15 cellular contexts compared by ENCODE assay signal in the genomic region with DNA sequence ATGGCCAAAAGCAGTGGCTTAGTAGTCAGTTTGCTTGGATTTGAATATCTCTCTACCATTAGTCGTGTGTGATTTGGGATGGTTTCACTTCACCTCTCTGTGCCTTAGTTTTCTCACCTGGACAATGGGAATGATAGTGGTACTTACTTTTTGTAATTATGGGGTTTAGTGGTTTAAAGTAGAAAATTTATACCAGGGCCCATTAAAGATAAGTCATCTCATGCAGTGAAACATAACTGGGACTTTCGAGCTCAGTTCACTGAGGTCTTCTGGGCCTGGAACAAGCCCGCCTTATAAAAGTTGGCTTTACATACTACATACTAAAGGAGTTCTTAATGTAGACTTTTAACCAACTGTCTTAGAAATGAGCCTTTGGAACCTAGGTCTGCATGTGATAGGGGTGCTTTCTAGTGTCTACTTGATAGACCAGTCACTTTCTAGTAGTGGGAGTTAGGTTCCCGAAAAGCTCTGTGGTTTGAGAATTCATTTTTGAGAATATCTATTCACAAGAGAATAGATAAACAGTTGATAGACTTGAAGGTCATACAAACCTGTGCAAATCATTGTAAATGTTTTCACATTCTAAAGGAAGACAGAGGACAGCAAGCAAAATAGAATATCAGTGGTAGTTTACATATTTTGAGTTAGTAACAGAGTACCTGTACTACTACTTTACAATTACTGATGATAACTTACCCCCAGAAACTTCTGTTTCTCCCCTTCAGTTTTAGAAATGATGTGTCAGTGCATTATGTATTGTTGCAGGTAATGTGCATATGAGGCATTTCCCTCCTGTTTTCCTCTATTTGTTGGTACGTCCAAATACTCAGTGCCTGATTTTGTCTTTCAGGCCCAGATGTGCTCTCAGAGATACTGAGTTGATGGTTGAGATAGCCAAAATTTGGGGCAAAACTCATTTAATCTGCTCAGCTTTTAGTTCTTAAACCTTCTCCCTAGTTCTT. TPM values are rescaled to one million over a fixed set of nuclear protein-coding genes. Genes with fewer than 3 reads are reported as not detected.
DNase-seq lines count a peak whose midpoint lies in the region; ATAC-seq and TF ChIP-seq lines count a peak whose summit lies in the region.
"Had no signal": no experiment of that assay in that cellular context is flagged by ENCODE, and none has a peak within 500 bp of the region (broad histone marks: within the 10 kb centered on the region; RNA-seq: fewer than 3 reads in every experiment).

No MANE protein-coding gene starts in this region.

- H3K4me1 ChIP-seq in CD8-positive, alpha-beta memory T cell (ENCODE audit: insufficient read depth, low read length), result peaks cover 77% of the 10 kb centered on the region
- peaks cover 36% of the 10 kb centered on the region for H3K4me1 ChIP-seq in iPS-20b (ENCODE audit: insufficient read depth, low read length)
- H3K4me1 ChIP-seq in gastroesophageal sphincter, result peaks cover 12 to 98% (median 19%) of the 10 kb centered on the region in 3 donors

- no peaks in the 10 kb centered on the region for H3K27me3 ChIP-seq in CD8-positive, alpha-beta memory T cell (ENCODE audit: insufficient read depth, low read length, poor library complexity, severe bottlenecking)
- H3K27me3 ChIP-seq in iPS-20b (ENCODE audit: insufficient read depth, low read length) (no peaks in the 10 kb centered on the region), gastroesophageal sphincter (no peaks in the 10 kb centered on the region)

- H3K36me3 Mint-ChIP-seq in CD14-positive monocyte (peaks cover 7 to 16% of the 10 kb centered on the region in 2 donors), T-helper 17 cell (ENCODE audit: low read depth) (peaks cover 7% of the 10 kb centered on the region)
- H3K36me3 Mint-ChIP-seq in CD8-positive, alpha-beta memory T cell, result peaks cover 0 to 8% (median 2%) of the 10 kb centered on the region in 3 donors

- H3K4me3 Mint-ChIP-seq in CD14-positive monocyte (no peak overlapping the region), T-helper 17 cell (peak overlapping the region; percentile 28)
- peak overlapping the region in 5 of 7 donors; percentile 7 to 42 (median 24) for H3K4me3 Mint-ChIP-seq in CD8-positive, alpha-beta memory T cell

- no peak for DNase-seq in CD14-positive monocyte (ENCODE audit: low spot score)
- no peak for DNase-seq in CD8-positive, alpha-beta memory T cell
- no peak for DNase-seq in T-helper 17 cell
- no peak for DNase-seq in iPS-NIHi11 (ENCODE audit: low spot score)
- DNase-seq in epidermal melanocyte (ENCODE audit: insufficient read length, low spot score), result no peak
- DNase-seq: activated CD8-positive, alpha-beta memory T cell treated with anti-CD3 and anti-CD28 coated beads for 24 hours; C1 segment of cervical spinal cord; EL; lower lobe of right lung; NCI-H1436 treated with DMSO at 0.1 percent for 48 hours; stimulated activated naive CD8-positive, alpha-beta T cell treated with anti-CD3 and anti-CD28 coated beads, Interleukin-15, amount 100 ng/mL, for 72 hours had no signal

- TF ChIP-seq CTCF in CD14-positive monocyte (IDR thresholded peaks at IDR 0.05), result no peak
- no peak for TF ChIP-seq CTCF in gastroesophageal sphincter (IDR thresholded peaks at IDR 0.05)

- POLR2A ChIA-PET in CD8-positive, alpha-beta memory T cell (lab: Charles Lee), result no interaction called here

- H3K36me3 ChIP-seq in CD8-positive, alpha-beta memory T cell (ENCODE audit: insufficient read depth, low read length), result no peaks in the 10 kb centered on the region
- H3K36me3 ChIP-seq in iPS-20b (ENCODE audit: insufficient read depth, low read depth, low read length) (no peaks in the 10 kb centered on the region), gastroesophageal sphincter (no peaks in the 10 kb centered on the region)
- H3K36me3 ChIP-seq: lower lobe of right lung had no signal

- ATAC-seq in T-helper 17 cell (peak; percentile 14), GM21381 (IDR thresholded peaks at IDR 0.05; ENCODE audit: unreplicated experiment) (no peak), gastroesophageal sphincter (no peak)
- ATAC-seq: Panc1 had no signal

- no peak for TF ChIP-seq POLR2A in gastroesophageal sphincter (IDR thresholded peaks at IDR 0.05)

- no peak for TF ChIP-seq EP300 in gastroesophageal sphincter (IDR thresholded peaks at IDR 0.05)

- CTCF ChIA-PET in CD8-positive, alpha-beta memory T cell (lab: Charles Lee), result interaction anchor here (1.1 kb wide), 1 partner anchor 7 kb away, joined by 3 read pairs; no protein-coding TSS in a partner anchor

- H3K27ac ChIP-seq in CD8-positive, alpha-beta memory T cell (ENCODE audit: low read depth, low read length), result no peak overlapping the region
- H3K27ac ChIP-seq in iPS-20b (ENCODE audit: low read length) (no peak overlapping the region), gastroesophageal sphincter (no peak overlapping the region)
- H3K27ac ChIP-seq: lower lobe of right lung had no signal

- H3K27me3 Mint-ChIP-seq in CD14-positive monocyte (ENCODE audit: low read depth in 3 of 3) (peaks cover 0 to 1% (median 0%) of the 10 kb centered on the region in 3 donors), T-helper 17 cell (no peaks in the 10 kb centered on the region)
- H3K27me3 Mint-ChIP-seq in CD8-positive, alpha-beta memory T cell, result no peaks in the 10 kb centered on the region
- H3K27me3 Mint-ChIP-seq: stimulated activated naive CD8-positive, alpha-beta T cell treated with anti-CD3 and anti-CD28 coated beads, Interleukin-15, amount 100 ng/mL, for 72 hours had no signal

- H3K4me1 Mint-ChIP-seq in CD14-positive monocyte, result peaks cover 61% of the 10 kb centered on the region
- peaks cover 84 to 96% (median 94%) of the 10 kb centered on the region in 3 donors for H3K4me1 Mint-ChIP-seq in CD8-positive, alpha-beta memory T cell
- peaks cover 66% of the 10 kb centered on the region for H3K4me1 Mint-ChIP-seq in T-helper 17 cell

- intact Hi-C loops in CD14-positive monocyte (cut with micrococcal nuclease), result loop anchor here in 1 of 2 donors (5.0 kb wide), 1 partner anchor 37 kb away; no protein-coding TSS in a partner anchor

- no peaks in the 10 kb centered on the region for H3K9me3 ChIP-seq in CD8-positive, alpha-beta memory T cell (ENCODE audit: low read length)
- no peaks in the 10 kb centered on the region for H3K9me3 ChIP-seq in T-helper 17 cell (ENCODE audit: control insufficient read depth, low read length, poor library complexity, severe bottlenecking)
- no peaks in the 10 kb centered on the region for H3K9me3 ChIP-seq in iPS-20b (ENCODE audit: insufficient read depth, low read depth, low read length)
- H3K9me3 ChIP-seq in gastroesophageal sphincter, result no peaks in the 10 kb centered on the region
- H3K9me3 ChIP-seq: lower lobe of right lung had no signal

- no peaks in the 10 kb centered on the region for H3K9me3 Mint-ChIP-seq in CD14-positive monocyte
- H3K9me3 Mint-ChIP-seq in CD8-positive, alpha-beta memory T cell, result no peaks in the 10 kb centered on the region
- H3K9me3 Mint-ChIP-seq: stimulated activated naive CD8-positive, alpha-beta T cell treated with anti-CD3 and anti-CD28 coated beads, Interleukin-15, amount 100 ng/mL, for 72 hours had no signal

- WGBS in gastroesophageal sphincter (ENCODE audit: low coverage in 1 of 2), 2 donors, result 77 to 85% methylated on average over 4 to 5 of the region's 5 CpGs

- H3K9ac ChIP-seq in iPS-20b (ENCODE audit: low read depth, low read length), result 0 out of 2 replicates have a peak overlapping the region, but pooled peaks have one; percentile 1

- H3K27ac Mint-ChIP-seq in CD14-positive monocyte (peak overlapping the region in 5 of 7 donors; percentile 9 to 78 (median 48)), T-helper 17 cell (peak overlapping the region; percentile 75)
- H3K27ac Mint-ChIP-seq in CD8-positive, alpha-beta memory T cell, result peak overlapping the region in 6 of 8 donors; percentile 7 to 81 (median 54)

- H3K4me3 ChIP-seq in CD8-positive, alpha-beta memory T cell (ENCODE audit: low read length), result no peak overlapping the region
- H3K4me3 ChIP-seq in iPS-20b (ENCODE audit: low read length) (no peak overlapping the region), gastroesophageal sphincter (no peak overlapping the region)
- H3K4me3 ChIP-seq: lower lobe of right lung had no signal

RNA-seq across cellular contexts. Expression of a gene that starts 48.0 kb away (rescaled TPM):
- polyA plus RNA-seq in CD14-positive monocyte, result 1 to 10 TPM; 1.8 to 2.4 TPM
- 10 to 100 TPM; 66.1 to 69.6 TPM for total RNA-seq in CD8-positive, alpha-beta memory T cell
- 3.7 TPM for polyA plus RNA-seq in CD8-positive, alpha-beta memory T cell
- total RNA-seq in T-helper 17 cell (100 to 1,000 TPM; 123 to 149 TPM), gastroesophageal sphincter (100 to 1,000 TPM in 1 of 4 donors, 10 to 100 TPM in 3; 85.1 to 102 (median 94.0) TPM)

Comparison
In these comparisons a context has a peak if more than half of its experiments do, and no peak if none do; other contexts are left out.
1. H3K4me3 Mint-ChIP-seq: peak in CD8-positive, alpha-beta memory T cell (5 of 7) and T-helper 17 cell (single experiment); none in CD14-positive monocyte (0 of 2).
2. Peak in every context shown above with its lines, with median percentiles within 50 percentile points of each other: H3K27ac Mint-ChIP-seq.